In genomic region chr7:148835854-148836253, GRCh38 we compare ENCODE assay signal across 21 cellular contexts. TPM values are rescaled to one million over a fixed set of nuclear protein-coding genes. Genes with fewer than 3 reads are reported as not detected.
DNase-seq lines count a peak whose midpoint lies in the region; ATAC-seq, FAIRE-seq and TF ChIP-seq lines count a peak whose summit lies in the region.
"Had no signal": no experiment of that assay in that cellular context is flagged by ENCODE, and none has a peak within 500 bp of the region (broad histone marks: within the 10 kb centered on the region; RNA-seq: fewer than 3 reads in every experiment).

No MANE protein-coding gene starts in this region.

- no peak for TF ChIP-seq POLR2A in K562 (conservative IDR thresholded peaks at IDR 0.05)
- no peak for TF ChIP-seq POLR2A in ovary (IDR thresholded peaks at IDR 0.05)

- peaks cover 25% of the 10 kb centered on the region for H3K4me1 Mint-ChIP-seq in activated naive CD8-positive, alpha-beta T cell treated with anti-CD3 and anti-CD28 coated beads, Interleukin-2, amount 50 U/mL, for 24 hours
- peaks cover 20% of the 10 kb centered on the region for H3K4me1 Mint-ChIP-seq in activated naive CD8-positive, alpha-beta T cell treated with anti-CD3 and anti-CD28 coated beads for 36 hours
- H3K4me1 Mint-ChIP-seq in glutamatergic neuron (ENCODE audit: low read depth, unreplicated experiment), result peaks cover 4% of the 10 kb centered on the region

- CTCF ChIA-PET in PC-3 (lab: Charles Lee), result no interaction called here
- CTCF ChIA-PET in K562 (lab: Yijun Ruan, JAX; ENCODE audit: low intra/inter-chr PET ratio), result no interaction called here

- H3K4me2 ChIP-seq in PC-3 (ENCODE audit: low read length), result no peak overlapping the region
- no peak overlapping the region for H3K4me2 ChIP-seq in K562 (ENCODE audit: insufficient read depth, low read length)
- H3K4me2 ChIP-seq in GM23248 (ENCODE audit: unreplicated experiment), result no peak overlapping the region
- H3K4me2 ChIP-seq: BLaER1 had no signal

- H3K9me2 ChIP-seq in PC-3 (replicated peaks; ENCODE audit: low read length) (no peaks in the 10 kb centered on the region), GM23248 (ENCODE audit: insufficient read depth) (no peaks in the 10 kb centered on the region)

- peaks cover 52% of the 10 kb centered on the region for H3K79me2 ChIP-seq in PC-3 (ENCODE audit: low read length)
- peaks cover 96% of the 10 kb centered on the region for H3K79me2 ChIP-seq in K562 (ENCODE audit: control insufficient read depth, insufficient read depth, low read length)
- H3K79me2 ChIP-seq in GM23248 (ENCODE audit: insufficient read depth), result peaks cover 58% of the 10 kb centered on the region

- H3K9me3 ChIP-seq in PC-3 (ENCODE audit: low read length), result no peaks in the 10 kb centered on the region
- H3K9me3 ChIP-seq in K562 (replicated peaks; ENCODE audit: control insufficient read depth, insufficient read depth, low read depth, low read length), result no peaks in the 10 kb centered on the region
- no peaks in the 10 kb centered on the region for H3K9me3 ChIP-seq in GM23248 (ENCODE audit: low read depth)
- no peaks in the 10 kb centered on the region for H3K9me3 ChIP-seq in ovary

- H3K27me3 ChIP-seq in PC-3 (ENCODE audit: low read length) (no peaks in the 10 kb centered on the region), K562 (ENCODE audit: control insufficient read depth in 2 of 2, insufficient read depth in 2 of 2, low read length in 2 of 2) (no peaks in the 10 kb centered on the region), GM23248 (replicated peaks; ENCODE audit: insufficient read depth) (no peaks in the 10 kb centered on the region), ovary (no peaks in the 10 kb centered on the region)
- H3K27me3 ChIP-seq: BLaER1 had no signal

- in situ Hi-C loops in K562 (cut with MboI), result no loop called here
- in situ Hi-C loops in GM23248 (cut with MboI), result no loop called here

- H3K4me1 ChIP-seq in PC-3 (ENCODE audit: insufficient read depth, low read length) (no peaks in the 10 kb centered on the region), K562 (replicated peaks in 1 of 2; ENCODE audit: control insufficient read depth in 2 of 2, insufficient read depth in 2 of 2, low read length in 2 of 2) (no peaks in the 10 kb centered on the region; a peak in 1 of 5 replicates), GM23248 (ENCODE audit: insufficient read depth) (peaks cover 8% of the 10 kb centered on the region; the same call in 1 of the 2 replicates), ovary (ENCODE audit: insufficient read depth) (no peaks in the 10 kb centered on the region)

- H2AFZ ChIP-seq in PC-3 (ENCODE audit: low read length) (no peak overlapping the region), K562 (ENCODE audit: low read depth, low read length) (no peak overlapping the region), GM23248 (no peak overlapping the region)

- no peak overlapping the region for H3K4me3 Mint-ChIP-seq in activated naive CD8-positive, alpha-beta T cell treated with anti-CD3 and anti-CD28 coated beads, Interleukin-2, amount 50 U/mL, for 24 hours
- no peak overlapping the region for H3K4me3 Mint-ChIP-seq in activated naive CD8-positive, alpha-beta T cell treated with anti-CD3 and anti-CD28 coated beads for 36 hours
- H3K4me3 Mint-ChIP-seq in glutamatergic neuron (ENCODE audit: unreplicated experiment), result peak overlapping the region; percentile 4
- H3K4me3 Mint-ChIP-seq: CD14-positive monocyte; CD4-positive, alpha-beta memory T cell; HFFc6 had no signal

- H3F3A ChIP-seq in PC-3 (ENCODE audit: low read length, unreplicated experiment) (no peaks in the 10 kb centered on the region), GM23248 (ENCODE audit: insufficient read depth) (no peaks in the 10 kb centered on the region)

- no peak overlapping the region for H3K9ac ChIP-seq in PC-3 (ENCODE audit: low read length)
- no peak overlapping the region for H3K9ac ChIP-seq in K562 (ENCODE audit: insufficient read depth in 1 of 2, low read depth in 2 of 2, low read length in 2 of 2)
- no peak overlapping the region for H3K9ac ChIP-seq in GM23248
- H3K9ac ChIP-seq: BLaER1 had no signal

- intact Hi-C loops in PC-3 (cut with micrococcal nuclease) (no loop called here), K562 (cut with micrococcal nuclease) (no loop called here), ovary (cut with DNase I) (no loop called here)

- H3K27ac ChIP-seq in PC-3 (ENCODE audit: low read length), result no peak overlapping the region
- no peak overlapping the region for H3K27ac ChIP-seq in K562 (ENCODE audit: extremely low read depth, low read depth, low read length)
- H3K27ac ChIP-seq in GM23248, result no peak overlapping the region
- H3K27ac ChIP-seq in ovary, result no peak overlapping the region
- H3K27ac ChIP-seq: BLaER1, HL-60 had no signal

- POLR2A ChIA-PET in PC-3 (lab: Charles Lee; ENCODE audit: unreplicated experiment) (no interaction called here), K562 (lab: Yijun Ruan, JAX) (interaction anchor here (1.1 to 2.2 kb wide), 4 partner anchors 9 to 89 kb away, joined by 3 to 6 read pairs (median 3); no protein-coding TSS in a partner anchor)

- WGBS in K562 (ENCODE audit: insufficient coverage, low coverage, missing lambda C conversion rate), result 93% methylated on average over 4 of the region's 4 CpGs
- WGBS in GM23248 (ENCODE audit: low coverage in 1 of 2, low lambda C conversion rate in 2 of 2, missing lambda C conversion rate in 2 of 2), 2 experiments, result 88 to 92% methylated on average over 4 of the region's 4 CpGs
- WGBS in ovary, 3 donors, result 95 to 96% (median 96%) methylated on average over 4 of the region's 4 CpGs

- H3K27ac Mint-ChIP-seq in activated naive CD8-positive, alpha-beta T cell treated with anti-CD3 and anti-CD28 coated beads, Interleukin-2, amount 50 U/mL, for 24 hours, result no peak overlapping the region
- H3K27ac Mint-ChIP-seq in activated naive CD8-positive, alpha-beta T cell treated with anti-CD3 and anti-CD28 coated beads for 36 hours, result no peak overlapping the region
- no peak overlapping the region for H3K27ac Mint-ChIP-seq in glutamatergic neuron (ENCODE audit: unreplicated experiment)
- H3K27ac Mint-ChIP-seq: CD4-positive, alpha-beta memory T cell; HFFc6 had no signal

- H3K36me3 Mint-ChIP-seq in activated naive CD8-positive, alpha-beta T cell treated with anti-CD3 and anti-CD28 coated beads, Interleukin-2, amount 50 U/mL, for 24 hours (ENCODE audit: low read depth), result peaks cover 78% of the 10 kb centered on the region
- H3K36me3 Mint-ChIP-seq in activated naive CD8-positive, alpha-beta T cell treated with anti-CD3 and anti-CD28 coated beads for 36 hours, result peaks cover 62% of the 10 kb centered on the region
- no peaks in the 10 kb centered on the region for H3K36me3 Mint-ChIP-seq in glutamatergic neuron (ENCODE audit: unreplicated experiment)

- TF ChIP-seq EP300 in K562 (IDR thresholded peaks at IDR 0.05; ENCODE audit: low read length) (no peak), ovary (IDR thresholded peaks at IDR 0.05) (no peak)

- H3K4me3 ChIP-seq in PC-3 (ENCODE audit: low read length) (no peak overlapping the region), K562 (no peak overlapping the region), GM23248 (no peak overlapping the region), ovary (no peak overlapping the region)
- H3K4me3 ChIP-seq: BLaER1 had no signal

- BruUV-seq in PC-3 (replicated peaks; lab: Mats Ljungman, UMichigan) (no TSS peak), K562 (replicated peaks; lab: Mats Ljungman, UMichigan) (no TSS peak)

- H3K9me1 ChIP-seq in K562 (ENCODE audit: control insufficient read depth, insufficient read depth, low read length), result no peaks in the 10 kb centered on the region

- H3K9me3 Mint-ChIP-seq in activated naive CD8-positive, alpha-beta T cell treated with anti-CD3 and anti-CD28 coated beads, Interleukin-2, amount 50 U/mL, for 24 hours, result no peaks in the 10 kb centered on the region
- H3K9me3 Mint-ChIP-seq in activated naive CD8-positive, alpha-beta T cell treated with anti-CD3 and anti-CD28 coated beads for 36 hours, result no peaks in the 10 kb centered on the region
- peaks cover 5% of the 10 kb centered on the region for H3K9me3 Mint-ChIP-seq in glutamatergic neuron (ENCODE audit: unreplicated experiment)
- H3K9me3 Mint-ChIP-seq: CD14-positive monocyte, HFFc6 had no signal

- no peaks in the 10 kb centered on the region for H4K20me1 ChIP-seq in PC-3 (ENCODE audit: low read length)
- H4K20me1 ChIP-seq in K562 (replicated peaks; ENCODE audit: control insufficient read depth, insufficient read depth, low read length), result no peaks in the 10 kb centered on the region
- H4K20me1 ChIP-seq in GM23248 (ENCODE audit: insufficient read depth), result no peaks in the 10 kb centered on the region

- ATAC-seq in activated naive CD8-positive, alpha-beta T cell treated with anti-CD3 and anti-CD28 coated beads, Interleukin-2, amount 50 U/mL, for 24 hours, result peak; percentile 57
- ATAC-seq in PC-3, result no peak
- ATAC-seq in K562, result no peak

- H3K36me3 ChIP-seq in PC-3 (ENCODE audit: low read depth, low read length) (peaks cover 30% of the 10 kb centered on the region), K562 (ENCODE audit: control insufficient read depth, insufficient read depth, low read length) (peaks cover 84% of the 10 kb centered on the region), GM23248 (ENCODE audit: low read depth) (0 out of 2 replicates have a peak, but pooled peaks cover 6% of the 10 kb centered on the region), ovary (no peaks in the 10 kb centered on the region)

- TF ChIP-seq CTCF in PC-3 (conservative IDR thresholded peaks at IDR 0.05; ENCODE audit: low read depth, low read length) (no peak), K562 (IDR thresholded peaks at IDR 0.05 in 2 of 3, conservative IDR thresholded peaks at IDR 0.05 in 1 of 3; ENCODE audit: insufficient read depth in 2 of 3, low read depth in 1 of 3, low read length in 3 of 3) (no peak), glutamatergic neuron (IDR thresholded peaks at IDR 0.05; ENCODE audit: partially characterized antibody, unreplicated experiment) (no peak), ovary (IDR thresholded peaks at IDR 0.05) (no peak)

- FAIRE-seq in K562 (lab: Jason Lieb, UNC), result no peak
- FAIRE-seq: H54, HTR-8/SVneo had no signal

- H3K27me3 Mint-ChIP-seq in activated naive CD8-positive, alpha-beta T cell treated with anti-CD3 and anti-CD28 coated beads, Interleukin-2, amount 50 U/mL, for 24 hours, result no peaks in the 10 kb centered on the region
- no peaks in the 10 kb centered on the region for H3K27me3 Mint-ChIP-seq in activated naive CD8-positive, alpha-beta T cell treated with anti-CD3 and anti-CD28 coated beads for 36 hours
- peaks cover 2% of the 10 kb centered on the region for H3K27me3 Mint-ChIP-seq in glutamatergic neuron (ENCODE audit: unreplicated experiment)
- H3K27me3 Mint-ChIP-seq: CD4-positive, alpha-beta memory T cell had no signal

- no peak for DNase-seq in activated naive CD8-positive, alpha-beta T cell treated with anti-CD3 and anti-CD28 coated beads, Interleukin-2, amount 50 U/mL, for 24 hours
- DNase-seq in activated naive CD8-positive, alpha-beta T cell treated with anti-CD3 and anti-CD28 coated beads for 36 hours, result no peak
- DNase-seq in PC-3 (peak; percentile 21), K562 (ENCODE audit: extremely low read depth in 1 of 4, low spot score in 3 of 4) (no peak), glutamatergic neuron (no peak), GM23248 (no peak), GOT3 (lab: John Stamatoyannopoulos, UW) (no peak), ovary (no peak)
- DNase-seq: 8988T; CD4-positive, alpha-beta memory T cell; DMS153; DMS79; GF-D8; HCEC 1CT; HFFc6; IMR-90 had no signal

- no peak for TF ChIP-seq RAD21 in K562 (CRISPR knock-in tag; conservative IDR thresholded peaks at IDR 0.05 in 1 of 2, IDR thresholded peaks at IDR 0.05 in 1 of 2)

RNA-seq across cellular contexts. Expression of gene EZH2, which starts 48.2 kb away (rescaled TPM):
- total RNA-seq in activated naive CD8-positive, alpha-beta T cell treated with anti-CD3 and anti-CD28 coated beads for 36 hours, result 100 to 1,000 TPM; 109 to 111 TPM
- total RNA-seq in PC-3 (2014; rRNA removed) (18.9 and 30.5 TPM in 2 replicates), K562 (2014; rRNA removed) (93.8 and 109 TPM in 2 replicates), K562 (2014; rRNA removed; fragmentation: Illumina TruSeq; extraction: Trizol) (98.6 and 116 TPM in 2 replicates), K562 (2015; rRNA removed; fragmentation: Illumina TruSeq; extraction: Trizol) (82.7 and 88.5 TPM in 2 replicates), K562 (2021) (109 and 118 TPM in 2 replicates), glutamatergic neuron (ENCODE audit: unreplicated experiment) (314 TPM), ovary (1 to 10 TPM; 2.5 to 5.3 (median 4.0) TPM)
- 140 and 431 TPM in 2 replicates for total RNA-seq in K562 (2011; cell fraction: chromatin; rRNA removed; ENCODE audit: low replicate concordance)
- 73.7 and 105 TPM in 2 replicates for total RNA-seq in K562 (2011; cell fraction: nucleolus; rRNA removed)
- total RNA-seq in K562 (2011; cell fraction: nucleoplasm; rRNA removed), result 141 and 150 TPM in 2 replicates
- polyA plus RNA-seq in K562 (2011; rRNA removed) (172 and 175 TPM in 2 replicates), K562 (2014; fragmentation: Illumina TruSeq; extraction: Trizol) (146 and 170 TPM in 2 replicates), K562 (2014; fragmentation: Nextera tagmentation; extraction: Ambion mirVana) (10 to 100 TPM; 48.7 to 63.0 TPM), K562 (2014; rRNA removed) (137 and 157 TPM in 2 replicates), GM23248 (2016; fragmentation: Nextera tagmentation; extraction: Ambion mirVana) (8.6 and 9.6 TPM in 2 replicates), ovary (1 to 10 TPM; 2.8 to 5.6 TPM)
- polyA plus RNA-seq in K562 (2011; cell fraction: cytosol; rRNA removed), result 52.3 and 86.8 TPM in 2 replicates
- 308 and 479 TPM in 2 replicates for polyA plus RNA-seq in K562 (2011; cell fraction: nucleus; rRNA removed)
- polyA plus RNA-seq in K562 (2012), result 96.3 and 101 TPM in 2 replicates
- 123 and 134 TPM in 2 replicates for polyA minus RNA-seq in K562 (2011; rRNA and poly(A)+ RNA removed)
- polyA minus RNA-seq in K562 (2011; cell fraction: cytosol; rRNA and poly(A)+ RNA removed), result 54.2 and 59.2 TPM in 2 replicates
- 83.7 and 175 TPM in 2 replicates for polyA minus RNA-seq in K562 (2011; cell fraction: nucleus; rRNA and poly(A)+ RNA removed)
- total RNA-seq in GM23248 (2014; rRNA removed; shearing (Covaris generic)), result 6.1 and 7.6 TPM in 2 replicates
